Comparison of ENCODE assay signal across 24 cellular contexts in genomic region chr15:50124557-50125080, GRCh38. TPM values are rescaled to one million over a fixed set of nuclear protein-coding genes. Genes with fewer than 3 reads are reported as not detected.
DNase-seq lines count a peak whose midpoint lies in the region; ATAC-seq and TF ChIP-seq lines count a peak whose summit lies in the region.
"Had no signal": no experiment of that assay in that cellular context is flagged by ENCODE, and none has a peak within 500 bp of the region (broad histone marks: within the 10 kb centered on the region; RNA-seq: fewer than 3 reads in every experiment).

No MANE protein-coding gene starts in this region.

- TF ChIP-seq CTCF in WTC11 (IDR thresholded peaks at IDR 0.05) (no peak), nephron progenitor cell (IDR thresholded peaks at IDR 0.05) (no peak)

- no peak overlapping the region for H2AFZ ChIP-seq in Karpas-422 (ENCODE audit: low read length)

- no peak overlapping the region for H3K9ac ChIP-seq in Karpas-422 (ENCODE audit: low read length)

- DNase-seq in NCI-H2107 treated with DMSO at 0.1 percent for 48 hours (lab: John Stamatoyannopoulos, UW; ENCODE audit: unreplicated experiment) (peak; percentile 23), NCI-H2107 (lab: John Stamatoyannopoulos, UW) (no peak), Karpas-422 (peak; percentile 26), WTC11 (ENCODE audit: low spot score) (no peak), OCI-M1 (lab: John Stamatoyannopoulos, UW) (no peak), NCI-H187 (lab: John Stamatoyannopoulos, UW) (no peak), nephron progenitor cell (no peak)
- DNase-seq: BE2C; CD8-positive, alpha-beta memory T cell; DMS 273 treated with DMSO at 0.1 percent for 48 hours; DMS79 treated with DMSO at 0.1 percent for 48 hours; KG1; MM.1S; NCI-H2081; NCI-H446; NCI-H524 treated with DMSO at 0.1 percent for 48 hours; Peyer's patch; SHP77 treated with DMSO at 0.1 percent for 48 hours had no signal

- peak; percentile 24; the same call in 1 of the 2 replicates for ATAC-seq in WTC11

- H3K4me3 ChIP-seq in Karpas-422 (ENCODE audit: low read length), result no peak overlapping the region
- H3K4me3 ChIP-seq: Peyer's patch had no signal

- H3K27ac Mint-ChIP-seq in WTC11 (no peak overlapping the region), nephron progenitor cell (no peak overlapping the region)
- peak overlapping the region; percentile 70 for H3K27ac Mint-ChIP-seq in stimulated activated naive CD8-positive, alpha-beta T cell treated with anti-CD3 and anti-CD28 coated beads, Interleukin-15, Interleukin-2, amounts not matched to agents 100 ng/mL and 50 ng/mL, for 24 hours
- H3K27ac Mint-ChIP-seq: CD8-positive, alpha-beta memory T cell had no signal

- H3K27ac ChIP-seq in Karpas-422 (ENCODE audit: low read length), result no peak overlapping the region
- H3K27ac ChIP-seq: 22Rv1, Peyer's patch had no signal

- POLR2A ChIA-PET in WTC11 (lab: Charles Lee), result no interaction called here

- H3K36me3 Mint-ChIP-seq in WTC11 (peaks cover 9% of the 10 kb centered on the region), nephron progenitor cell (ENCODE audit: low read depth) (peaks cover 9% of the 10 kb centered on the region)
- H3K36me3 Mint-ChIP-seq in stimulated activated naive CD8-positive, alpha-beta T cell treated with anti-CD3 and anti-CD28 coated beads, Interleukin-15, Interleukin-2, amounts not matched to agents 100 ng/mL and 50 ng/mL, for 24 hours (ENCODE audit: low read depth), result peaks cover 5% of the 10 kb centered on the region

- H3K9me3 Mint-ChIP-seq in WTC11 (peaks cover 13% of the 10 kb centered on the region), nephron progenitor cell (peaks cover 11% of the 10 kb centered on the region)
- H3K9me3 Mint-ChIP-seq in stimulated activated naive CD8-positive, alpha-beta T cell treated with anti-CD3 and anti-CD28 coated beads, Interleukin-15, Interleukin-2, amounts not matched to agents 100 ng/mL and 50 ng/mL, for 24 hours, result peaks cover 5% of the 10 kb centered on the region

- no peaks in the 10 kb centered on the region for H3K36me3 ChIP-seq in Karpas-422 (ENCODE audit: insufficient read depth, low read length)
- H3K36me3 ChIP-seq: BE2C, Peyer's patch had no signal

- H3K4me2 ChIP-seq in Karpas-422 (ENCODE audit: low read depth, low read length, poor library complexity, severe bottlenecking), result no peak overlapping the region

- H3K27me3 Mint-ChIP-seq in WTC11 (ENCODE audit: low read depth), result no peaks in the 10 kb centered on the region
- H3K27me3 Mint-ChIP-seq in stimulated activated naive CD8-positive, alpha-beta T cell treated with anti-CD3 and anti-CD28 coated beads, Interleukin-15, Interleukin-2, amounts not matched to agents 100 ng/mL and 50 ng/mL, for 24 hours, result no peaks in the 10 kb centered on the region
- no peaks in the 10 kb centered on the region for H3K27me3 Mint-ChIP-seq in nephron progenitor cell (ENCODE audit: low read depth, poor library complexity)

- no peaks in the 10 kb centered on the region for H3K4me1 ChIP-seq in Karpas-422 (ENCODE audit: low read length)
- H3K4me1 ChIP-seq: BE2C, Peyer's patch had no signal

- H3K4me1 Mint-ChIP-seq in WTC11 (peaks cover 19% of the 10 kb centered on the region), nephron progenitor cell (peaks cover 31% of the 10 kb centered on the region)
- peaks cover 31% of the 10 kb centered on the region for H3K4me1 Mint-ChIP-seq in stimulated activated naive CD8-positive, alpha-beta T cell treated with anti-CD3 and anti-CD28 coated beads, Interleukin-15, Interleukin-2, amounts not matched to agents 100 ng/mL and 50 ng/mL, for 24 hours (ENCODE audit: low read depth)
- H3K4me1 Mint-ChIP-seq: CD8-positive, alpha-beta memory T cell had no signal

- no peaks in the 10 kb centered on the region for H4K20me1 ChIP-seq in Karpas-422 (ENCODE audit: insufficient read depth, low read depth, low read length)

- H3K4me3 Mint-ChIP-seq in WTC11, result no peak overlapping the region
- no peak overlapping the region for H3K4me3 Mint-ChIP-seq in stimulated activated naive CD8-positive, alpha-beta T cell treated with anti-CD3 and anti-CD28 coated beads, Interleukin-15, Interleukin-2, amounts not matched to agents 100 ng/mL and 50 ng/mL, for 24 hours
- H3K4me3 Mint-ChIP-seq in nephron progenitor cell, result no peak overlapping the region
- H3K4me3 Mint-ChIP-seq: CD14-positive monocyte; CD8-positive, alpha-beta memory T cell had no signal

- no peaks in the 10 kb centered on the region for H3K27me3 ChIP-seq in Karpas-422 (ENCODE audit: low read length)
- H3K27me3 ChIP-seq: BE2C, Peyer's patch had no signal

- H3K79me2 ChIP-seq in Karpas-422 (ENCODE audit: low read length), result no peaks in the 10 kb centered on the region

- no peaks in the 10 kb centered on the region for H3K9me2 ChIP-seq in Karpas-422 (replicated peaks; ENCODE audit: insufficient read depth, low read length)

- no peaks in the 10 kb centered on the region for H3K9me3 ChIP-seq in Karpas-422 (ENCODE audit: low read length)
- H3K9me3 ChIP-seq: BE2C had no signal

- CTCF ChIA-PET in WTC11 (lab: Charles Lee), result no interaction called here

TF ChIP-seq in WTC11, 78 proteins besides CTCF, POLR2A, EP300 and RAD21:
- TF ChIP-seq GRHL2 (CRISPR knock-in tag; IDR thresholded peaks at IDR 0.05; ENCODE audit: insufficient replicate concordance, severe bottlenecking), result no peak
- no peak for TF ChIP-seq PRRX2 (CRISPR knock-in tag; IDR thresholded peaks at IDR 0.05)
- TF ChIP-seq ZNF423 (CRISPR knock-in tag; IDR thresholded peaks at IDR 0.05), result no peak
- TF ChIP-seq ETV6 (CRISPR knock-in tag; IDR thresholded peaks at IDR 0.05), result no peak
- no peak for TF ChIP-seq NR2C2 (CRISPR knock-in tag; IDR thresholded peaks at IDR 0.05)
- no peak for TF ChIP-seq KAT7 (CRISPR knock-in tag; IDR thresholded peaks at IDR 0.05; ENCODE audit: borderline replicate concordance)
- no peak for TF ChIP-seq ZNF671 (CRISPR knock-in tag; IDR thresholded peaks at IDR 0.05)
- TF ChIP-seq ZNF121 (CRISPR knock-in tag; IDR thresholded peaks at IDR 0.05), result no peak
- TF ChIP-seq STAT6 (CRISPR knock-in tag; conservative IDR thresholded peaks at IDR 0.05; ENCODE audit: low read depth), result no peak
- no peak for TF ChIP-seq E2F1 (CRISPR knock-in tag; IDR thresholded peaks at IDR 0.05)

RNA-seq across cellular contexts. Expression of gene ATP8B4, which starts 5.6 kb away (rescaled TPM):
- total RNA-seq in Karpas-422 (2014; rRNA removed; shearing (Covaris generic); ENCODE audit: low replicate concordance), result not detected in 2 replicates
- total RNA-seq in WTC11 (2021), result 0.23 to 0.37 TPM (median 0.27 TPM) in 3 replicates
- total RNA-seq: OCI-LY7 had no signal

RNA-seq across cellular contexts. Expression of gene SLC27A2, which starts 57.4 kb away (rescaled TPM):
- total RNA-seq in Karpas-422 (2014; rRNA removed; shearing (Covaris generic); ENCODE audit: low replicate concordance), result not detected in 2 replicates
- 3.0 to 5.7 TPM (median 5.6 TPM) in 3 replicates for total RNA-seq in WTC11 (2021)
- total RNA-seq: H4, HT1080, OCI-LY7 had no signal

Comparison
In these comparisons a context has a peak if more than half of its experiments do, and no peak if none do; other contexts are left out.
1. DNase-seq: peak in NCI-H2107 treated with DMSO at 0.1 percent for 48 hours (single experiment) and Karpas-422 (single experiment); none in NCI-H2107 (single experiment), WTC11 (single experiment), OCI-M1 (single experiment), NCI-H187 (0 of 2) and nephron progenitor cell (single experiment).